1 cellular context compared by ENCODE assay signal in the genomic region with DNA sequence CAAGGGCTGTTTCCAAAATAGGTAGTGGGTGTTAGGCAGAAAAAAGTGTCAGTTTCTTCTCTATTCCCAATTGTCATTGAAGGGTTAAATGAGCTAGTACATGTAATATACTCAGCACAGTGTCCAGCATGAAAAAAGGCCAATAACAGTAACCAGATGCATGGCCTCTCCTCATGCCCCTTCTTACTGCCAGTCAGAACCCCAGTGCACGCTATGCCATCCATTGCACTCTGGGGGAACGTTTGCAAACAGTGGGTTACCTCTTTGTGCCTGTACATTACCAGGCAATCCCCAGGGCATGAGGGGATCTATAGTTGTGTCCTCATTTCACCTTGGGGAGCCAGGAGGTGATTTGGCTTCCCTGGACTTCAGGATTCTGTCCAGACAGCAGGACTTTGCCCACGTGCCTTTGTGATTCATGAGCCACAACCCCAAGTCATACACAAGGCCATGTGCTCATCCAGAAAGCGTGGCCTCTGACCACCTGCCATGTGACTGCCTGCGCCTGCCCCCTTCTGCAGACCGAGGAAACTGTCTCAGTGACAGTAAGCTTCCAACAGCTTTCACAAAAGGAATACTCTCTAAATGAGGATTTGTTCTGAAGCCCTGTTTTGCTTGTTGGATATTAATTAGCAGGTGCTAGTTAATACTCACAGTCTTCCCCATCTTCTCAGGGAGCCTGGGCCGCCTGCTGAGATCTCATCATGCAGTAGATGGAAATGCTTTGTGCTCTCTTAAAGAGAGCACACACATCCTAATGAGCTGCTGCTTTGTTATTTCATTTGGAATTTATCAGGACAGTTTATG.
A peak's percentile ranks its signal among the peaks of the same experiment; 100 is the strongest.
TF ChIP-seq lines count a peak whose summit lies in the region.

No MANE protein-coding gene starts in this region.

TF ChIP-seq in HepG2, 621 proteins besides CTCF, POLR2A, EP300 and RAD21 (continued from another document and continues in another):
- TF ChIP-seq, protein P1, sequence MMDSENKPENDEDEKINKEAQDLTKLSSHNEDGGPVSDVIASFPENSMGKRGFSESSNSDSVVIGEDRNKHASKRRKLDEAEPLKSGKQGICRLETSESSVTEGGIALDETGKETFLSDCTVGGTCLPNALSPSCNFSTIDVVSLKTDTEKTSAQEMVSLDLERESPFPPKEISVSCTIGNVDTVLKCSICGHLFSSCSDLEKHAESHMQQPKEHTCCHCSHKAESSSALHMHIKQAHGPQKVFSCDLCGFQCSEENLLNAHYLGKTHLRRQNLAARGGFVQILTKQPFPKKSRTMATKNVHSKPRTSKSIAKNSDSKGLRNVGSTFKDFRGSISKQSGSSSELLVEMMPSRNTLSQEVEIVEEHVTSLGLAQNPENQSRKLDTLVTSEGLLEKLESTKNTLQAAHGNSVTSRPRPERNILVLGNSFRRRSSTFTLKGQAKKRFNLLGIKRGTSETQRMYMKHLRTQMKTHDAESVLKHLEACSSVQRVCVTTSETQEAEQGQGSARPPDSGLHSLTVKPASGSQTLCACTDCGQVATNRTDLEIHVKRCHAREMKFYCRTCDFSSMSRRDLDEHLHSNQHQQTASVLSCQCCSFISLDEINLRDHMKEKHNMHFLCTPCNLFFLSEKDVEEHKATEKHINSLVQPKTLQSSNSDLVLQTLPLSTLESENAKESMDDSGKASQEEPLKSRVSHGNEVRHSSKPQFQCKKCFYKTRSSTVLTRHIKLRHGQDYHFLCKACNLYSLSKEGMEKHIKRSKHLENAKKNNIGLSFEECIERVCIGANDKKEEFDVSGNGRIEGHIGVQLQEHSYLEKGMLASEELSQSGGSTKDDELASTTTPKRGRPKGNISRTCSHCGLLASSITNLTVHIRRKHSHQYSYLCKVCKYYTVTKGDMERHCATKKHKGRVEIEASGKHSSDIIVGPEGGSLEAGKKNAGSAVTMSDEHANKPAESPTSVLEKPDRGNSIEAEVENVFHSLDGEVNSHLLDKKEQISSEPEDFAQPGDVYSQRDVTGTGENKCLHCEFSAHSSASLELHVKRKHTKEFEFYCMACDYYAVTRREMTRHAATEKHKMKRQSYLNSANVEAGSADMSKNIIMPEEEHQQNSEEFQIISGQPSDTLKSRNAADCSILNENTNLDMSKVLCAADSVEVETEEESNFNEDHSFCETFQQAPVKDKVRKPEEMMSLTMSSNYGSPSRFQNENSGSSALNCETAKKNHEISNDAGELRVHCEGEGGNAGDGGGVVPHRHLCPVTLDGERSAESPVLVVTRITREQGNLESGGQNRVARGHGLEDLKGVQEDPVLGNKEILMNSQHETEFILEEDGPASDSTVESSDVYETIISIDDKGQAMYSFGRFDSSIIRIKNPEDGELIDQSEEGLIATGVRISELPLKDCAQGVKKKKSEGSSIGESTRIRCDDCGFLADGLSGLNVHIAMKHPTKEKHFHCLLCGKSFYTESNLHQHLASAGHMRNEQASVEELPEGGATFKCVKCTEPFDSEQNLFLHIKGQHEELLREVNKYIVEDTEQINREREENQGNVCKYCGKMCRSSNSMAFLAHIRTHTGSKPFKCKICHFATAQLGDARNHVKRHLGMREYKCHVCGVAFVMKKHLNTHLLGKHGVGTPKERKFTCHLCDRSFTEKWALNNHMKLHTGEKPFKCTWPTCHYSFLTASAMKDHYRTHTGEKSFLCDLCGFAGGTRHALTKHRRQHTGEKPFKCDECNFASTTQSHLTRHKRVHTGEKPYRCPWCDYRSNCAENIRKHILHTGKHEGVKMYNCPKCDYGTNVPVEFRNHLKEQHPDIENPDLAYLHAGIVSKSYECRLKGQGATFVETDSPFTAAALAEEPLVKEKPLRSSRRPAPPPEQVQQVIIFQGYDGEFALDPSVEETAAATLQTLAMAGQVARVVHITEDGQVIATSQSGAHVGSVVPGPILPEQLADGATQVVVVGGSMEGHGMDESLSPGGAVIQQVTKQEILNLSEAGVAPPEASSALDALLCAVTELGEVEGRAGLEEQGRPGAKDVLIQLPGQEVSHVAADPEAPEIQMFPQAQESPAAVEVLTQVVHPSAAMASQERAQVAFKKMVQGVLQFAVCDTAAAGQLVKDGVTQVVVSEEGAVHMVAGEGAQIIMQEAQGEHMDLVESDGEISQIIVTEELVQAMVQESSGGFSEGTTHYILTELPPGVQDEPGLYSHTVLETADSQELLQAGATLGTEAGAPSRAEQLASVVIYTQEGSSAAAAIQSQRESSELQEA (CRISPR knock-in tag; IDR thresholded peaks at IDR 0.05; ENCODE audit: not compliant biosample characterization): peak; percentile 96
- peak; percentile 95 for TF ChIP-seq GZF1 (CRISPR knock-in tag; IDR thresholded peaks at IDR 0.05)
- peak; percentile 99 for TF ChIP-seq ZNF251 (CRISPR knock-in tag; IDR thresholded peaks at IDR 0.05)
- peak; percentile 93; the same call in 1 of the 2 replicates for TF ChIP-seq ZNF576 (CRISPR knock-in tag; IDR thresholded peaks at IDR 0.05)
- peak; percentile 92 for TF ChIP-seq ARNT2 (CRISPR knock-in tag; IDR thresholded peaks at IDR 0.05; ENCODE audit: low read depth)
- TF ChIP-seq ZNF562 (CRISPR knock-in tag; IDR thresholded peaks at IDR 0.05; ENCODE audit: borderline replicate concordance): peak; percentile 84; the same call in 1 of the 2 replicates
- TF ChIP-seq KMT2B (CRISPR knock-in tag; IDR thresholded peaks at IDR 0.05): peak; percentile 88
- no peak for TF ChIP-seq FOXP1 (IDR thresholded peaks at IDR 0.05)
- TF ChIP-seq FOXP1 (CRISPR knock-in tag; IDR thresholded peaks at IDR 0.05): peak; percentile 46
- TF ChIP-seq ZNF546 (CRISPR knock-in tag; conservative IDR thresholded peaks at IDR 0.05): peak; percentile 99
- TF ChIP-seq, protein P2, sequence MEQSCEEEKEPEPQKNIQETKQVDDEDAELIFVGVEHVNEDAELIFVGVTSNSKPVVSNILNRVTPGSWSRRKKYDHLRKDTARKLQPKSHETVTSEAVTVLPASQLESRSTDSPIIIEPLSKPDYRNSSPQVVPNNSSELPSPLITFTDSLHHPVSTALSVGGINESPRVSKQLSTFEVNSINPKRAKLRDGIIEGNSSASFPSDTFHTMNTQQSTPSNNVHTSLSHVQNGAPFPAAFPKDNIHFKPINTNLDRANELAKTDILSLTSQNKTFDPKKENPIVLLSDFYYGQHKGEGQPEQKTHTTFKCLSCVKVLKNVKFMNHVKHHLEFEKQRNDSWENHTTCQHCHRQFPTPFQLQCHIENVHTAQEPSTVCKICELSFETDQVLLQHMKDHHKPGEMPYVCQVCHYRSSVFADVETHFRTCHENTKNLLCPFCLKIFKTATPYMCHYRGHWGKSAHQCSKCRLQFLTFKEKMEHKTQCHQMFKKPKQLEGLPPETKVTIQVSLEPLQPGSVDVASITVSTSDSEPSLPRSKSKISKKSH (CRISPR knock-in tag; IDR thresholded peaks at IDR 0.05; ENCODE audit: borderline replicate concordance): peak; percentile 98
- peak; percentile 96; the same call in 1 of the 2 replicates for TF ChIP-seq ZNF790 (CRISPR knock-in tag; IDR thresholded peaks at IDR 0.05; ENCODE audit: borderline replicate concordance)
- 0 out of 2 replicates have a peak, but pooled peaks have one; percentile 73 for TF ChIP-seq RFXANK (CRISPR knock-in tag; IDR thresholded peaks at IDR 0.05)
- no peak for TF ChIP-seq CBX1 (IDR thresholded peaks at IDR 0.05; ENCODE audit: low read depth)
- TF ChIP-seq NR1H2 (CRISPR knock-in tag; IDR thresholded peaks at IDR 0.05; ENCODE audit: borderline replicate concordance, low read depth): peak; percentile 92
- 0 out of 2 replicates have a peak, but pooled peaks have one; percentile 64 for TF ChIP-seq ZC3H4 (CRISPR knock-in tag; IDR thresholded peaks at IDR 0.05; ENCODE audit: borderline replicate concordance)
- TF ChIP-seq ZNF609 (CRISPR knock-in tag; IDR thresholded peaks at IDR 0.05; ENCODE audit: borderline replicate concordance): peak; percentile 78; the same call in 1 of the 2 replicates
- TF ChIP-seq ZNF674 (CRISPR knock-in tag; IDR thresholded peaks at IDR 0.05; ENCODE audit: low read depth): peak; percentile 77; the same call in 1 of the 2 replicates
- TF ChIP-seq KLF9 (CRISPR knock-in tag; IDR thresholded peaks at IDR 0.05; ENCODE audit: low read depth): peak; percentile 86; the same call in 1 of the 2 replicates
- TF ChIP-seq ZNF605 (CRISPR knock-in tag; IDR thresholded peaks at IDR 0.05): peak; percentile 100
- TF ChIP-seq ZNF639 (CRISPR knock-in tag; conservative IDR thresholded peaks at IDR 0.05): peak; percentile 76; the same call in 1 of the 2 replicates
- peak; percentile 38; the same call in 1 of the 2 replicates for TF ChIP-seq NFYB (CRISPR knock-in tag; IDR thresholded peaks at IDR 0.05)
- TF ChIP-seq ERF (CRISPR knock-in tag; IDR thresholded peaks at IDR 0.05): peak; percentile 100
- peak; percentile 100 for TF ChIP-seq ZFP37 (CRISPR knock-in tag; IDR thresholded peaks at IDR 0.05; ENCODE audit: borderline replicate concordance)
- TF ChIP-seq ZNF234 (CRISPR knock-in tag; conservative IDR thresholded peaks at IDR 0.05): no peak
- TF ChIP-seq AHDC1 (CRISPR knock-in tag; IDR thresholded peaks at IDR 0.05; ENCODE audit: borderline replicate concordance): peak; percentile 79; the same call in 1 of the 2 replicates
- TF ChIP-seq PITX1 (CRISPR knock-in tag; IDR thresholded peaks at IDR 0.05): peak; percentile 87
- TF ChIP-seq SIN3A (IDR thresholded peaks at IDR 0.05; ENCODE audit: borderline replicate concordance, low read depth, low read length): peak; percentile 54; the same call in 1 of the 2 replicates
- no peak for TF ChIP-seq NR3C1 (CRISPR knock-in tag; IDR thresholded peaks at IDR 0.05)
- no peak for TF ChIP-seq YY1 (IDR thresholded peaks at IDR 0.05; ENCODE audit: insufficient read depth, insufficient replicate concordance, low read depth, low read length)
- TF ChIP-seq MED13 (CRISPR knock-in tag; IDR thresholded peaks at IDR 0.05): no peak
